Comparison of ENCODE assay signal across 8 cellular contexts in genomic region chr11:9757809-9758675, GRCh38.
DNase-seq lines count a peak whose midpoint lies in the region; FAIRE-seq and TF ChIP-seq lines count a peak whose summit lies in the region.

No MANE protein-coding gene starts in this region.

- peaks cover 29 to 31% of the 10 kb centered on the region in 2 experiments for H3K4me1 ChIP-seq in SK-N-SH (ENCODE audit: control insufficient read depth in 1 of 2, insufficient read depth in 2 of 2, low read depth in 1 of 2, low read length in 1 of 2)
- peaks cover 16% of the 10 kb centered on the region for H3K4me1 ChIP-seq in ovary (ENCODE audit: insufficient read depth)
- H3K4me1 ChIP-seq in tibial artery: peaks cover 7 to 60% (median 29%) of the 10 kb centered on the region in 4 donors

- CTCF ChIA-PET in SK-N-SH (lab: Yijun Ruan, JAX): interaction anchor here (0.5 to 4.4 kb wide), 62 partner anchors 9 to 984 kb away, joined by 3 to 104 read pairs (median 4); partner anchors contain the start of gene ADM

- no peaks in the 10 kb centered on the region for H4K20me1 ChIP-seq in SK-N-SH (ENCODE audit: insufficient read depth)

- peak overlapping the region; percentile 91 to 97 for H3K27ac ChIP-seq in SK-N-SH (ENCODE audit: low read depth in 2 of 2, low read length in 1 of 2)
- peak overlapping the region; percentile 78 to 83 for H3K27ac ChIP-seq in ovary
- H3K27ac ChIP-seq in tibial artery: peak overlapping the region; percentile 93 to 99

- 21% methylated on average over 27 of the region's 73 CpGs for WGBS in SK-N-SH (ENCODE audit: low lambda C conversion rate)
- 3 to 5% (median 4%) methylated on average over 52 to 73 of the region's 73 CpGs for WGBS in ovary, 3 donors

- peak overlapping the region; percentile 43 for H3K4me3 ChIP-seq in MG63
- H3K4me3 ChIP-seq in SK-N-SH (ENCODE audit: low read depth in 2 of 2, low read length in 1 of 2): peak overlapping the region; percentile 55 to 64
- H3K4me3 ChIP-seq in ovary: peak overlapping the region; percentile 56
- peak overlapping the region; percentile 57 to 91 for H3K4me3 ChIP-seq in tibial artery

- no peaks in the 10 kb centered on the region for H3K27me3 ChIP-seq in MG63
- no peaks in the 10 kb centered on the region for H3K27me3 ChIP-seq in SK-N-SH (ENCODE audit: insufficient read depth)
- no peaks in the 10 kb centered on the region for H3K27me3 ChIP-seq in ovary
- H3K27me3 ChIP-seq in tibial artery: no peaks in the 10 kb centered on the region

- H3K4me1 Mint-ChIP-seq in activated naive CD4-positive, alpha-beta T cell treated with anti-CD3 and anti-CD28 coated beads, Interleukin-2, amount 50 U/mL, for 24 hours: peaks cover 35% of the 10 kb centered on the region
- H3K4me1 Mint-ChIP-seq in glutamatergic neuron (ENCODE audit: low read depth, unreplicated experiment): peaks cover 8% of the 10 kb centered on the region

- H2AFZ ChIP-seq in SK-N-SH (ENCODE audit: low read depth): peak overlapping the region; percentile 75; the same call in 1 of the 2 replicates

- TF ChIP-seq POLR2A in H54 (IDR thresholded peaks at IDR 0.05; ENCODE audit: low read depth, low read length): peak; percentile 8; the same call in 1 of the 2 replicates
- TF ChIP-seq POLR2A in ovary (IDR thresholded peaks at IDR 0.05): peak; percentile 41

- H3K27ac Mint-ChIP-seq in activated naive CD4-positive, alpha-beta T cell treated with anti-CD3 and anti-CD28 coated beads, Interleukin-2, amount 50 U/mL, for 24 hours: peak overlapping the region; percentile 62
- H3K27ac Mint-ChIP-seq in glutamatergic neuron (ENCODE audit: unreplicated experiment): peak overlapping the region; percentile 50

- H3K36me3 Mint-ChIP-seq in activated naive CD4-positive, alpha-beta T cell treated with anti-CD3 and anti-CD28 coated beads, Interleukin-2, amount 50 U/mL, for 24 hours: no peaks in the 10 kb centered on the region
- no peaks in the 10 kb centered on the region for H3K36me3 Mint-ChIP-seq in glutamatergic neuron (ENCODE audit: unreplicated experiment)

- TF ChIP-seq CTCF in SK-N-SH (IDR thresholded peaks at IDR 0.05) (peak; percentile 67), glutamatergic neuron (IDR thresholded peaks at IDR 0.05; ENCODE audit: partially characterized antibody, unreplicated experiment) (peak; percentile 90), ovary (IDR thresholded peaks at IDR 0.05) (peak; percentile 72 to 98 (median 98)), tibial artery (IDR thresholded peaks at IDR 0.05) (peak; percentile 82 to 98)

- no peaks in the 10 kb centered on the region; the same call in 1 of the 2 replicates for H3K36me3 ChIP-seq in MG63
- H3K36me3 ChIP-seq in SK-N-SH (replicated peaks in 1 of 2; ENCODE audit: control insufficient read depth in 1 of 2, insufficient read depth in 2 of 2, low read length in 1 of 2): no peaks in the 10 kb centered on the region
- H3K36me3 ChIP-seq in ovary: no peaks in the 10 kb centered on the region
- H3K36me3 ChIP-seq in tibial artery: no peaks in the 10 kb centered on the region

- DNase-seq in GDM1 (lab: John Stamatoyannopoulos, UW) (peak; percentile 88), H54 (ENCODE audit: insufficient read length, low spot score) (peak; percentile 86), MG63 (peak; percentile 87), SK-N-SH (peak; percentile 99), glutamatergic neuron (peak; percentile 84), ovary (peak; percentile 86 to 92 (median 90)), tibial artery (peak; percentile 87 to 93)

- intact Hi-C loops in ovary (cut with DNase I) (loop anchor here (2.0 to 10.0 kb wide), 9 partner anchors 143 to 977 kb away; partner anchors contain the start of gene ADM (in 3 of the 4)), tibial artery (cut with DNase I; ENCODE audit: low total_unique reads) (loop anchor here (5.0 kb wide), 3 partner anchors 214 to 564 kb away; partner anchors contain the start of gene ADM)

- H3K4me3 Mint-ChIP-seq in activated naive CD4-positive, alpha-beta T cell treated with anti-CD3 and anti-CD28 coated beads, Interleukin-2, amount 50 U/mL, for 24 hours: peak overlapping the region; percentile 92
- peak overlapping the region; percentile 73 for H3K4me3 Mint-ChIP-seq in glutamatergic neuron (ENCODE audit: unreplicated experiment)

- H3F3A ChIP-seq in SK-N-SH (replicated peaks; ENCODE audit: insufficient read depth): peaks cover 26% of the 10 kb centered on the region

- H3K9me3 ChIP-seq in MG63 (no peaks in the 10 kb centered on the region), SK-N-SH (no peaks in the 10 kb centered on the region), ovary (no peaks in the 10 kb centered on the region), tibial artery (no peaks in the 10 kb centered on the region)

- peak; percentile 78 for TF ChIP-seq RAD21 in SK-N-SH (IDR thresholded peaks at IDR 0.05; ENCODE audit: low read length)

- no peak for FAIRE-seq in H54 (lab: Jason Lieb, UNC)

- H3K9ac ChIP-seq in SK-N-SH: peak overlapping the region; percentile 74

- no peaks in the 10 kb centered on the region for H3K79me2 ChIP-seq in SK-N-SH (ENCODE audit: insufficient read depth)

- TF ChIP-seq EP300 in SK-N-SH (IDR thresholded peaks at IDR 0.05; ENCODE audit: borderline replicate concordance in 1 of 2, low read depth in 1 of 2, low read length in 1 of 2) (peak in 1 of 2 experiments; percentile 20; a peak in 1 of 4 replicates), ovary (IDR thresholded peaks at IDR 0.05) (no peak)

- no peaks in the 10 kb centered on the region for H3K9me3 Mint-ChIP-seq in activated naive CD4-positive, alpha-beta T cell treated with anti-CD3 and anti-CD28 coated beads, Interleukin-2, amount 50 U/mL, for 24 hours
- H3K9me3 Mint-ChIP-seq in glutamatergic neuron (ENCODE audit: unreplicated experiment): no peaks in the 10 kb centered on the region

- POLR2A ChIA-PET in SK-N-SH (lab: Yijun Ruan, JAX): interaction anchor here (1.4 to 2.8 kb wide), 2 partner anchors 547 to 550 kb away, joined by 4 to 24 read pairs; partner anchors contain the start of gene ADM

- H3K4me2 ChIP-seq in SK-N-SH: peak overlapping the region; percentile 80

- H3K9me2 ChIP-seq in SK-N-SH: no peaks in the 10 kb centered on the region

- H3K27me3 Mint-ChIP-seq in activated naive CD4-positive, alpha-beta T cell treated with anti-CD3 and anti-CD28 coated beads, Interleukin-2, amount 50 U/mL, for 24 hours: no peaks in the 10 kb centered on the region
- H3K27me3 Mint-ChIP-seq in glutamatergic neuron (ENCODE audit: unreplicated experiment): peaks cover 2% of the 10 kb centered on the region

TF ChIP-seq in SK-N-SH, 30 proteins besides CTCF, POLR2A, EP300 and RAD21 (continues in another document):
- TF ChIP-seq, protein P1, sequence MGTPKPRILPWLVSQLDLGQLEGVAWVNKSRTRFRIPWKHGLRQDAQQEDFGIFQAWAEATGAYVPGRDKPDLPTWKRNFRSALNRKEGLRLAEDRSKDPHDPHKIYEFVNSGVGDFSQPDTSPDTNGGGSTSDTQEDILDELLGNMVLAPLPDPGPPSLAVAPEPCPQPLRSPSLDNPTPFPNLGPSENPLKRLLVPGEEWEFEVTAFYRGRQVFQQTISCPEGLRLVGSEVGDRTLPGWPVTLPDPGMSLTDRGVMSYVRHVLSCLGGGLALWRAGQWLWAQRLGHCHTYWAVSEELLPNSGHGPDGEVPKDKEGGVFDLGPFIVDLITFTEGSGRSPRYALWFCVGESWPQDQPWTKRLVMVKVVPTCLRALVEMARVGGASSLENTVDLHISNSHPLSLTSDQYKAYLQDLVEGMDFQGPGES (IDR thresholded peaks at IDR 0.05; ENCODE audit: low read depth, low read length): no peak
- TF ChIP-seq MXI1 (IDR thresholded peaks at IDR 0.05; ENCODE audit: low read depth, low read length) (peak; percentile 63; the same call in 1 of the 2 replicates), SMC3 (IDR thresholded peaks at IDR 0.05; ENCODE audit: low read depth, low read length) (peak; percentile 93), ELF1 (IDR thresholded peaks at IDR 0.05) (no peak), TEAD4 (IDR thresholded peaks at IDR 0.05; ENCODE audit: borderline replicate concordance, insufficient read depth) (no peak), REST (IDR thresholded peaks at IDR 0.05; ENCODE audit: low read depth, low read length) (no peak), POLR2AphosphoS5 (IDR thresholded peaks at IDR 0.05; ENCODE audit: low read depth, low read length) (peak; percentile 59), FOXM1 (IDR thresholded peaks at IDR 0.05; ENCODE audit: low read depth) (no peak)
- TF ChIP-seq, protein P2, sequence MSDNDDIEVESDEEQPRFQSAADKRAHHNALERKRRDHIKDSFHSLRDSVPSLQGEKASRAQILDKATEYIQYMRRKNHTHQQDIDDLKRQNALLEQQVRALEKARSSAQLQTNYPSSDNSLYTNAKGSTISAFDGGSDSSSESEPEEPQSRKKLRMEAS (IDR thresholded peaks at IDR 0.05; ENCODE audit: low read depth): peak; percentile 41

Comparison
In these comparisons a context has a peak if more than half of its experiments do, and no peak if none do; other contexts are left out.
1. Peak in every context shown above with its lines: DNase-seq, H3K4me3 ChIP-seq and H3K27ac ChIP-seq.